ENCODE assay signal across 31 cellular contexts in genomic region chr11:44889266-44889665, GRCh38.
DNase-seq lines count a peak whose midpoint lies in the region; ATAC-seq and TF ChIP-seq lines count a peak whose summit lies in the region.
"Had no signal": no experiment of that assay in that cellular context is flagged by ENCODE, and none has a peak within 500 bp of the region (broad histone marks: within the 10 kb centered on the region; RNA-seq: fewer than 3 reads in every experiment).

No MANE protein-coding gene starts in this region.

- peak; percentile 15 for DNase-seq in A172 (ENCODE audit: low spot score)
- peak; percentile 44 for DNase-seq in GM04503 (ENCODE audit: low read depth)
- peak; percentile 78 for DNase-seq in NCI-H446 treated with DMSO at 0.1 percent for 48 hours (lab: John Stamatoyannopoulos, UW)
- peak; percentile 80 for DNase-seq in islet precursor cell
- no peak for DNase-seq in Calu3
- no peak for DNase-seq in MCF 10A (ENCODE audit: unreplicated experiment)
- DNase-seq in activated CD4-positive, alpha-beta T cell treated with anti-CD3 and anti-CD28 coated beads, Interleukin-2, amount 50 U/mL, for 1 hour, result no peak
- DNase-seq: activated CD4-positive, alpha-beta T cell treated with anti-CD3 and anti-CD28 coated beads for 36 hours; activated naive CD4-positive, alpha-beta T cell treated with anti-CD3 and anti-CD28 coated beads, Interleukin-2, amount 50 U/mL, for 16 hours; activated T-cell treated with anti-CD3 and anti-CD28 coated beads for 4 hours; amniotic stem cell; CD8-positive, alpha-beta T cell; DMS 273 treated with DMSO at 0.1 percent for 48 hours; dorsolateral prefrontal cortex; esophagus squamous epithelium; foreskin keratinocyte; KG1; left cardiac atrium; mucosa of descending colon; NCI-H1417; NCI-H2029; NCI-H69; nephron progenitor cell; ovary; Peyer's patch; SIG-M5; trophoblast cell had no signal

- no TSS peak for BruUV-seq in Calu3 (replicated peaks; lab: Mats Ljungman, UMichigan)
- BruUV-seq in MCF 10A (replicated peaks; lab: Mats Ljungman, UMichigan), result no TSS peak

- POLR2A ChIA-PET in MCF 10A (lab: Yijun Ruan, JAX), result no interaction called here

- no peak for ATAC-seq in GM18517 (IDR thresholded peaks at IDR 0.05; ENCODE audit: unreplicated experiment)
- ATAC-seq: activated CD4-positive, alpha-beta T cell treated with anti-CD3 and anti-CD28 coated beads for 36 hours; CD8-positive, alpha-beta T cell; foreskin keratinocyte; left cardiac atrium; mucosa of descending colon; stimulated activated memory B cell treated with anti-CD40 and anti-IgM and Interleukin-4, amounts not matched to agents 10 μg/mL and 1 μg/mL and 100 μg/mL, for 72 hours had no signal

- H3K36me3 Mint-ChIP-seq in Calu3 (ENCODE audit: insufficient read depth, unreplicated experiment), result no peaks in the 10 kb centered on the region
- H3K36me3 Mint-ChIP-seq in MCF 10A (ENCODE audit: insufficient read depth, unreplicated experiment), result no peaks in the 10 kb centered on the region
- H3K36me3 Mint-ChIP-seq: CD8-positive, alpha-beta T cell; stimulated activated memory B cell treated with anti-CD40 and anti-IgM and Interleukin-4, amounts not matched to agents 10 μg/mL and 1 μg/mL and 100 μg/mL, for 72 hours had no signal

- H3K27ac Mint-ChIP-seq in Calu3 (ENCODE audit: unreplicated experiment), result no peak overlapping the region
- no peak overlapping the region for H3K27ac Mint-ChIP-seq in MCF 10A (ENCODE audit: low read depth, unreplicated experiment)
- H3K27ac Mint-ChIP-seq: activated CD4-positive, alpha-beta T cell treated with anti-CD3 and anti-CD28 coated beads for 36 hours; activated T-helper 2 cell treated with anti-CD3 and anti-CD28 coated beads, Interferon-gamma antibody, Interleukin-2, Interleukin-4, amounts not matched to agents 10 μg/mL and 5 μg/mL and 100 μg/mL, durations not matched to agents 14 hours and 24 hours and 36 hours; B cell; CD8-positive, alpha-beta T cell; stimulated activated memory B cell treated with anti-CD40 and anti-IgM and Interleukin-4, amounts not matched to agents 10 μg/mL and 1 μg/mL and 100 μg/mL, for 72 hours had no signal

- no peaks in the 10 kb centered on the region for H3K9me3 Mint-ChIP-seq in Calu3 (ENCODE audit: low read depth, unreplicated experiment)
- H3K9me3 Mint-ChIP-seq in MCF 10A (ENCODE audit: unreplicated experiment), result no peaks in the 10 kb centered on the region
- H3K9me3 Mint-ChIP-seq: activated T-helper 2 cell treated with anti-CD3 and anti-CD28 coated beads, Interferon-gamma antibody, Interleukin-2, Interleukin-4, amounts not matched to agents 10 μg/mL and 5 μg/mL and 100 μg/mL, durations not matched to agents 14 hours and 24 hours and 36 hours; CD8-positive, alpha-beta T cell; nephron progenitor cell; stimulated activated memory B cell treated with anti-CD40 and anti-IgM and Interleukin-4, amounts not matched to agents 10 μg/mL and 1 μg/mL and 100 μg/mL, for 72 hours had no signal

- peaks cover 37% of the 10 kb centered on the region for H3K27me3 Mint-ChIP-seq in Calu3 (ENCODE audit: unreplicated experiment)
- H3K27me3 Mint-ChIP-seq in MCF 10A (ENCODE audit: insufficient read depth, unreplicated experiment), result peaks cover 32% of the 10 kb centered on the region
- H3K27me3 Mint-ChIP-seq: activated CD4-positive, alpha-beta T cell treated with anti-CD3 and anti-CD28 coated beads for 36 hours; B cell; stimulated activated memory B cell treated with anti-CD40 and anti-IgM and Interleukin-4, amounts not matched to agents 10 μg/mL and 1 μg/mL and 100 μg/mL, for 72 hours had no signal

- peaks cover under 1% of the 10 kb centered on the region for H3K4me1 Mint-ChIP-seq in Calu3 (ENCODE audit: low read depth, unreplicated experiment)
- H3K4me1 Mint-ChIP-seq in MCF 10A (ENCODE audit: insufficient read depth, unreplicated experiment), result no peaks in the 10 kb centered on the region
- H3K4me1 Mint-ChIP-seq: B cell; stimulated activated memory B cell treated with anti-CD40 and anti-IgM and Interleukin-4, amounts not matched to agents 10 μg/mL and 1 μg/mL and 100 μg/mL, for 72 hours had no signal

- no peak for TF ChIP-seq CTCF in Calu3 (IDR thresholded peaks at IDR 0.05; ENCODE audit: unreplicated experiment)
- no peak for TF ChIP-seq CTCF in MCF 10A (IDR thresholded peaks at IDR 0.05; ENCODE audit: unreplicated experiment)

- H3K4me3 Mint-ChIP-seq in Calu3 (ENCODE audit: low read depth, unreplicated experiment) (no peak overlapping the region), MCF 10A (ENCODE audit: unreplicated experiment) (no peak overlapping the region)
- H3K4me3 Mint-ChIP-seq: activated CD4-positive, alpha-beta T cell treated with anti-CD3 and anti-CD28 coated beads for 36 hours; B cell; CD8-positive, alpha-beta T cell; nephron progenitor cell; stimulated activated memory B cell treated with anti-CD40 and anti-IgM and Interleukin-4, amounts not matched to agents 10 μg/mL and 1 μg/mL and 100 μg/mL, for 72 hours had no signal

- intact Hi-C loops in Calu3 (cut with micrococcal nuclease; ENCODE audit: unreplicated experiment), result no loop called here
- intact Hi-C loops in MCF 10A (cut with micrococcal nuclease), result no loop called here

- CTCF ChIA-PET in Calu3 (lab: Charles Lee) (interaction anchor here (1.7 kb wide), 1 partner anchor 267 kb away, joined by 4 read pairs; no protein-coding TSS in a partner anchor), MCF 10A (lab: Yijun Ruan, JAX) (interaction anchor here (1.0 kb wide), 1 partner anchor 163 kb away, joined by 5 read pairs; no protein-coding TSS in a partner anchor)

Comparison
In these comparisons a context has a peak if more than half of its experiments do, and no peak if none do; other contexts are left out.
1. DNase-seq: peak in A172 (single experiment), GM04503 (single experiment), NCI-H446 treated with DMSO at 0.1 percent for 48 hours (single experiment) and islet precursor cell (single experiment); none in Calu3 (single experiment), MCF 10A (single experiment) and activated CD4-positive, alpha-beta T cell treated with anti-CD3 and anti-CD28 coated beads, Interleukin-2, amount 50 U/mL, for 1 hour (single experiment).